Comparison of ENCODE assay signal across 19 cellular contexts in the genomic region with DNA sequence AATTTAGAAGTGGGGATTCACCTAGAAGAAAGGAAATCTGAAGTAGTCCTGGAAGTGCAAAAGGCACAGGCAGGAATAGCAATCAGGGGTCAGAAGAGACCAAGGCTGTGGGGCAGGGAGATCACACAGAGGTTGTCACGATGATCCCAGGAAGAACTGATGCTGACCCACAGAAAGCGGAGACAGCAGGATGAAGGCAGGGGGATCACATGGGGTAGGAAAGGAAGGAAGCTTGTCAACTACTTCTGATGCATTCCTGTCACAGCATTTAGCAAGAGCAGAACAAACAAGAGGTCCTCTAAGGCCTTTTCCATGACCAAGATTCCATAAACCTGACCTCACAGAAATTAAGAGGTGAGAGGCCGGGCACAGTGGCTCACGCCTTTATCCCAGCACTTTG.
"Had no signal": no experiment of that assay in that cellular context is flagged by ENCODE, and none has a peak within 500 bp of the region (broad histone marks: within the 10 kb centered on the region; RNA-seq: fewer than 3 reads in every experiment).

No MANE protein-coding gene starts in this region.

- H3K4me3 Mint-ChIP-seq: activated B cell treated with CpG ODN at 0.5 μM for 24 hours; activated CD4-positive, alpha-beta T cell treated with anti-CD3 and anti-CD28 coated beads for 36 hours had no signal

- H3K27ac Mint-ChIP-seq: activated B cell treated with CpG ODN at 0.5 μM for 24 hours; activated CD4-positive, alpha-beta T cell treated with anti-CD3 and anti-CD28 coated beads for 36 hours had no signal

- H3K27me3 Mint-ChIP-seq: activated B cell treated with CpG ODN at 0.5 μM for 24 hours; activated CD4-positive, alpha-beta T cell treated with anti-CD3 and anti-CD28 coated beads for 36 hours had no signal

- DNase-seq: activated B cell treated with CpG ODN at 0.5 μM for 24 hours; activated CD4-positive, alpha-beta T cell treated with anti-CD3 and anti-CD28 coated beads for 36 hours; activated CD4-positive, alpha-beta T cell treated with anti-CD3 and anti-CD28 coated beads, Interleukin-2, amount 50 U/mL, for 48 hours; activated effector memory CD4-positive, alpha-beta T cell treated with anti-CD3 and anti-CD28 coated beads, Interleukin-2, amount 50 U/mL, for 16 hours; activated naive CD4-positive, alpha-beta T cell treated with anti-CD3 and anti-CD28 coated beads, Interleukin-2, amount 50 U/mL, for 16 hours; activated T-cell treated with anti-CD3 and anti-CD28 coated beads, Interleukin-2, amount 50 U/mL, for 48 hours; cortex of kidney; effector memory CD4-positive, alpha-beta T cell; gastrocnemius medialis; hypothalamus; left ventricle myocardium superior; mesenchymal stem cell; mucosa of descending colon; stimulated activated CD4-positive, alpha-beta T cell treated with anti-CD3 and anti-CD28 coated beads, Interleukin-4, amount 100 ng/mL, for 24 hours; stomach; T-helper 9 cell; transverse colon had no signal

- H3K9me3 Mint-ChIP-seq: activated B cell treated with CpG ODN at 0.5 μM for 24 hours had no signal

- H3K4me3 ChIP-seq: gastrocnemius medialis, mucosa of descending colon, stomach, transverse colon, vagina had no signal

- H3K4me1 ChIP-seq: gastrocnemius medialis had no signal

- H3K9me3 ChIP-seq: gastrocnemius medialis, mucosa of descending colon, stomach, transverse colon, vagina had no signal

- H3K36me3 ChIP-seq: gastrocnemius medialis, stomach, transverse colon, vagina had no signal

- H3K27me3 ChIP-seq: gastrocnemius medialis, stomach, transverse colon, vagina had no signal

- ATAC-seq: activated CD4-positive, alpha-beta T cell treated with anti-CD3 and anti-CD28 coated beads for 36 hours; esophagus mucosa; gastrocnemius medialis; left ventricle myocardium superior; mucosa of descending colon had no signal

- H3K27ac ChIP-seq: gastrocnemius medialis, stomach, transverse colon, vagina had no signal
